In genomic region chr1:234656070-234656875, GRCh38 we compare ENCODE assay signal across 1 cellular context.
A peak's percentile ranks its signal among the peaks of the same experiment; 100 is the strongest.
TF ChIP-seq lines count a peak whose summit lies in the region.

No MANE protein-coding gene starts in this region.

TF ChIP-seq in H1, 55 proteins besides CTCF, POLR2A, EP300 and RAD21:
- TF ChIP-seq E2F6 (IDR thresholded peaks at IDR 0.05) = peak; percentile 71; the same call in 1 of the 2 replicates
- no peak for TF ChIP-seq JUND (IDR thresholded peaks at IDR 0.05; ENCODE audit: low read length)
- TF ChIP-seq MAX (IDR thresholded peaks at IDR 0.05) = peak; percentile 78
